Comparison of ENCODE assay signal across 18 cellular contexts in the genomic region with DNA sequence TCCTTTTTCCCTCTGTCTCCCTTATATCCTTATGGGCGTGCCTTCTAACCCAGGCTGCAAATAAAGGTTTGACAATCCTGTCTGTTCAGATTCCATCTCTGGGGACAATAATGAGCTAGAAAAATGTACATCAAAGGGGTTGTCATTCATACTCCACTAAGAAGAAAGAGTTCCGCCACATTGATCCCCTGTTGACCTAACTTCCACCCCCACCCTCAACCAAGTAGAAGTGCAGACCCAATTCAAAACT. TPM values are rescaled to one million over a fixed set of nuclear protein-coding genes. Genes with fewer than 3 reads are reported as not detected.
A peak's percentile ranks its signal among the peaks of the same experiment; 100 is the strongest.
DNase-seq lines count a peak whose midpoint lies in the region; TF ChIP-seq lines count a peak whose summit lies in the region.
"Had no signal": no experiment of that assay in that cellular context is flagged by ENCODE, and none has a peak within 500 bp of the region (broad histone marks: within the 10 kb centered on the region; RNA-seq: fewer than 3 reads in every experiment).

No MANE protein-coding gene starts in this region.

- H3K4me1 ChIP-seq in HUES6 (ENCODE audit: control insufficient read depth, insufficient read depth, low read length), result peaks cover 9% of the 10 kb centered on the region; the same call in 1 of the 2 replicates
- H3K4me1 ChIP-seq in iPS-18a (ENCODE audit: control insufficient read depth, low read depth, low read length), result peaks cover 8% of the 10 kb centered on the region
- H3K4me1 ChIP-seq in trophoblast cell (ENCODE audit: control insufficient read depth in 1 of 2, insufficient read depth in 2 of 2, low read length in 2 of 2), result peaks cover 0 to 3% of the 10 kb centered on the region in 2 experiments

- H3K18ac ChIP-seq in trophoblast cell (ENCODE audit: low read length), result no peak overlapping the region

- H3K79me1 ChIP-seq in trophoblast cell (ENCODE audit: low read length), result no peaks in the 10 kb centered on the region

- no peaks in the 10 kb centered on the region for H3K36me3 Mint-ChIP-seq in brain
- H3K36me3 Mint-ChIP-seq: CD4-positive, CD25-positive, alpha-beta regulatory T cell had no signal

- peak overlapping the region in 3 of 5 experiments; percentile 91 to 95 (median 94) for H3K27ac Mint-ChIP-seq in brain
- H3K27ac Mint-ChIP-seq: CD4-positive, CD25-positive, alpha-beta regulatory T cell; HFFc6 had no signal

- DNase-seq in trophoblast cell (peak in 1 of 2 donors; percentile 28), germinal center (ENCODE audit: low spot score) (no peak), DMS 273 treated with DMSO at 0.1 percent for 48 hours (lab: John Stamatoyannopoulos, UW) (no peak), putamen (ENCODE audit: low spot score) (no peak)
- DNase-seq in activated naive CD4-positive, alpha-beta T cell (lab: John Stamatoyannopoulos, UW), result no peak
- DNase-seq: Calu3; CD4-positive, CD25-positive, alpha-beta regulatory T cell; DMS79; GM23248; HFFc6; NCI-H1105; NCI-H187; SHP77 had no signal

- peaks cover 0 to 9% (median 4%) of the 10 kb centered on the region in 5 experiments for H3K9me3 Mint-ChIP-seq in brain

- H3K4me1 Mint-ChIP-seq in brain, result peaks cover 18% of the 10 kb centered on the region
- H3K4me1 Mint-ChIP-seq: CD4-positive, CD25-positive, alpha-beta regulatory T cell had no signal

- no peaks in the 10 kb centered on the region for H3K27me3 Mint-ChIP-seq in brain
- H3K27me3 Mint-ChIP-seq: CD4-positive, CD25-positive, alpha-beta regulatory T cell had no signal

- no peaks in the 10 kb centered on the region for H3K79me2 ChIP-seq in trophoblast cell (ENCODE audit: control insufficient read depth, insufficient read depth, low read length, poor library complexity)

- no peaks in the 10 kb centered on the region for H3K36me3 ChIP-seq in HUES6 (ENCODE audit: control insufficient read depth, insufficient read depth, low read length)
- no peaks in the 10 kb centered on the region for H3K36me3 ChIP-seq in iPS-18a (ENCODE audit: control insufficient read depth, low read depth, low read length)
- H3K36me3 ChIP-seq in trophoblast cell (ENCODE audit: control insufficient read depth in 1 of 2, insufficient read depth in 2 of 2, low read length in 2 of 2), result no peaks in the 10 kb centered on the region

- no peak overlapping the region for H2AFZ ChIP-seq in trophoblast cell (ENCODE audit: insufficient read depth, low read length, poor library complexity)
- H2AFZ ChIP-seq: GM23248 had no signal

- H3K14ac ChIP-seq in trophoblast cell (ENCODE audit: low read length), result no peak overlapping the region

- no peak overlapping the region for H3K9ac ChIP-seq in HUES6 (ENCODE audit: low read length)
- peak overlapping the region; percentile 48 for H3K9ac ChIP-seq in iPS-18a (ENCODE audit: low read length)
- no peak overlapping the region for H3K9ac ChIP-seq in trophoblast cell (ENCODE audit: low read length)
- H3K9ac ChIP-seq: GM23248, KMS-11 had no signal

- no CpG with 5 or more reads among the region's 2 CpGs for WGBS in trophoblast cell (ENCODE audit: extremely low coverage, insufficient coverage, insufficient read length)

- H2BK5ac ChIP-seq in trophoblast cell (ENCODE audit: low read depth, low read length, poor library complexity), result no peak overlapping the region

- H3K4ac ChIP-seq in trophoblast cell (ENCODE audit: low read depth, low read length), result no peak overlapping the region

- H2AK5ac ChIP-seq in trophoblast cell (ENCODE audit: low read length), result no peak overlapping the region

- no peak overlapping the region for H4K91ac ChIP-seq in trophoblast cell (ENCODE audit: low read depth, low read length)

- H2BK12ac ChIP-seq in trophoblast cell (ENCODE audit: low read length), result no peak overlapping the region

- H4K12ac ChIP-seq in trophoblast cell (ENCODE audit: low read depth, low read length), result no peak overlapping the region

- no peak overlapping the region for H4K8ac ChIP-seq in trophoblast cell (ENCODE audit: low read depth, low read length)

- no peak for TF ChIP-seq CTCF in brain (conservative IDR thresholded peaks at IDR 0.05)

- peak overlapping the region; percentile 65 for H3K4me2 ChIP-seq in trophoblast cell (ENCODE audit: low read length)
- H3K4me2 ChIP-seq: KMS-11 had no signal

- no peak overlapping the region for H2BK120ac ChIP-seq in trophoblast cell (ENCODE audit: insufficient read depth, low read length, poor library complexity)

- peaks cover 25% of the 10 kb centered on the region for H3K27me3 ChIP-seq in HUES6 (ENCODE audit: control insufficient read depth, insufficient read depth, low read length)
- H3K27me3 ChIP-seq in iPS-18a (ENCODE audit: control insufficient read depth, insufficient read depth, low read length), result no peaks in the 10 kb centered on the region
- H3K27me3 ChIP-seq in trophoblast cell (ENCODE audit: insufficient read depth, low read length), result no peaks in the 10 kb centered on the region

- H3K4me3 ChIP-seq in HUES6 (ENCODE audit: low read depth, low read length), result peak overlapping the region; percentile 55
- H3K4me3 ChIP-seq in iPS-18a (ENCODE audit: low read length), result peak overlapping the region; percentile 81
- no peak overlapping the region for H3K4me3 ChIP-seq in trophoblast cell (ENCODE audit: low read depth, low read length)
- H3K4me3 ChIP-seq: GM23248 had no signal

- peak overlapping the region; percentile 83 to 95 (median 85) for H3K4me3 Mint-ChIP-seq in brain
- H3K4me3 Mint-ChIP-seq: HFFc6 had no signal

- peaks cover 10% of the 10 kb centered on the region for H3K9me3 ChIP-seq in HUES6 (ENCODE audit: control insufficient read depth, insufficient read depth, low read depth, low read length)
- H3K9me3 ChIP-seq in iPS-18a (ENCODE audit: control insufficient read depth, low read depth, low read length), result peaks cover 33% of the 10 kb centered on the region
- H3K9me3 ChIP-seq in trophoblast cell (ENCODE audit: insufficient read depth, low read depth, low read length), result no peaks in the 10 kb centered on the region

- H3K23ac ChIP-seq in trophoblast cell (ENCODE audit: low read length), result no peak overlapping the region

- H3K27ac ChIP-seq in HUES6 (ENCODE audit: low read depth, low read length) (no peak overlapping the region), iPS-18a (ENCODE audit: low read length) (no peak overlapping the region), trophoblast cell (ENCODE audit: low read depth, low read length) (no peak overlapping the region)
- H3K27ac ChIP-seq: GM23248, HL-60, KMS-11 had no signal

RNA-seq across cellular contexts. Expression of a gene that starts 0.5 kb away (rescaled TPM):
- 5.5 TPM for polyA plus RNA-seq in brain (ENCODE audit: insufficient read depth, low read depth, low replicate concordance)
- 0.12 and 0.19 TPM in 2 replicates for polyA plus RNA-seq in trophoblast cell (2013)
- polyA plus RNA-seq: CD4-positive, CD25-positive, alpha-beta regulatory T cell; GM23248 had no signal
